Comparison of ENCODE assay signal across 8 cellular contexts in the genomic region with DNA sequence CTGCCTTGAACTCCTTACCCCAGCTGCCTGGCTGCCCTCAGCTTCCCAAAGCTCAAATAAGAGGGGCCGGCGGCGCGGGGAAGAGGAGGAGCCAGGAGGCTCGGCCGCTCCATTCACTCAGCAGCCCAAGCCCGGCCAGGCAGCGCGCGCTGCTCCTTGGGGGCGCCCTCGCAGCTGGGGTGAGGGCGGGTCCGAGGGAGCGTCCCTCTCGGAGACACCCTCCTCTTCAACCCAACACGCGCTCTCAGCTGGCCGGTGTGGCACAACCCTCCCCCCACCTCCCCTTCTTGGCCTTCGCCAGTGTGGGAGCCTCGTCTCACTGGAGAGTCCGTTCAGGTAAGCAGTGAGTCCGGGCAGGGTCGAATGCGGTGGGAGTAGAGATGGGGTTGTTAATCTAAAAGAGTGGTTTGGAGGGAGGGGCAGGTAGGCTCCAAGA. TPM values are rescaled to one million over a fixed set of nuclear protein-coding genes. Genes with fewer than 3 reads are reported as not detected.
DNase-seq lines count a peak whose midpoint lies in the region; ATAC-seq and TF ChIP-seq lines count a peak whose summit lies in the region.

Gene WT1, minus strand, starts transcription at position 29 of the 436 bp plus-strand sequence.

- no peak within 1 kb of the TSS for H2AFZ ChIP-seq in ACC112 (ENCODE audit: low read length, unreplicated experiment)

- WGBS in liver, result 3% methylated on average over 25 of the region's 25 CpGs

- H3K27ac ChIP-seq in ACC112 (ENCODE audit: low read depth, low read length) (no peak within 1 kb of the TSS), HUES48 (ENCODE audit: low read depth, low read length) (no peak within 1 kb of the TSS), ascending aorta (no peak within 1 kb of the TSS), liver (ENCODE audit: low read depth in 1 of 2, low read length in 2 of 2) (no peak within 1 kb of the TSS)

- no peak within 1 kb of the TSS for H3K27ac Mint-ChIP-seq in naive thymus-derived CD8-positive, alpha-beta T cell

- H3K9ac ChIP-seq in HUES48 (ENCODE audit: low read depth, low read length) (no peak within 1 kb of the TSS), liver (ENCODE audit: low read depth in 1 of 2, low read length in 2 of 2) (no peak within 1 kb of the TSS)

- H3K27me3 Mint-ChIP-seq in naive thymus-derived CD8-positive, alpha-beta T cell, result peaks cover 40 to 91% (median 71%) of the 10 kb centered on the region in 5 donors

- H3K36me3 ChIP-seq in ACC112 (ENCODE audit: insufficient read depth, low read length), result no peaks in the 10 kb centered on the region
- no peaks in the 10 kb centered on the region for H3K36me3 ChIP-seq in HUES48 (ENCODE audit: control insufficient read depth, insufficient read depth, low read length)
- H3K36me3 ChIP-seq in ascending aorta, result no peaks in the 10 kb centered on the region
- H3K36me3 ChIP-seq in liver (ENCODE audit: control insufficient read depth in 4 of 4, insufficient read depth in 3 of 4, low read depth in 1 of 4, low read length in 3 of 4), result no peaks in the 10 kb centered on the region

- H3K9me3 ChIP-seq in HUES48 (ENCODE audit: control insufficient read depth, insufficient read depth, low read length), result no peaks in the 10 kb centered on the region
- H3K9me3 ChIP-seq in ascending aorta, result no peaks in the 10 kb centered on the region
- no peaks in the 10 kb centered on the region for H3K9me3 ChIP-seq in liver (ENCODE audit: control insufficient read depth in 4 of 4, low read length in 3 of 4)

- H3K4me1 ChIP-seq in ACC112 (ENCODE audit: control insufficient read depth, insufficient read depth, low read length, unreplicated experiment) (no peaks in the 10 kb centered on the region), HUES48 (ENCODE audit: control insufficient read depth, insufficient read depth, low read length) (peaks cover 32% of the 10 kb centered on the region), ascending aorta (peaks cover 3 to 5% of the 10 kb centered on the region in 2 donors), liver (ENCODE audit: control insufficient read depth in 4 of 4, insufficient read depth in 4 of 4, low read length in 3 of 4) (peaks cover 17 to 59% (median 34%) of the 10 kb centered on the region in 4 donors)

- no peaks in the 10 kb centered on the region for H3K79me2 ChIP-seq in ACC112 (ENCODE audit: control insufficient read depth, insufficient read depth, low read length, unreplicated experiment)

- TF ChIP-seq RAD21 in liver (IDR thresholded peaks at IDR 0.05), result no peak

- H3K4me1 Mint-ChIP-seq in naive thymus-derived CD8-positive, alpha-beta T cell, result peaks cover 12 to 49% (median 45%) of the 10 kb centered on the region in 4 donors

- peaks cover 0 to 4% (median 0%) of the 10 kb centered on the region in 9 donors for H3K9me3 Mint-ChIP-seq in naive thymus-derived CD8-positive, alpha-beta T cell

- POLR2A ChIA-PET in naive thymus-derived CD8-positive, alpha-beta T cell (lab: Charles Lee), result no interaction called here

- DNase-seq in ascending aorta (ENCODE audit: low spot score in 2 of 2) (no peak), SK-N-DZ (ENCODE audit: low spot score) (no peak)
- no peak for DNase-seq in stimulated activated CD4-positive, alpha-beta T cell treated with anti-CD3 and anti-CD28 coated beads, Interleukin-15, amount 100 ng/mL, for 24 hours
- DNase-seq in naive thymus-derived CD8-positive, alpha-beta T cell, result no peak

- intact Hi-C loops in ascending aorta (cut with DNase I), result no loop called here

- peak within 1 kb of the TSS; percentile 60 for H3K4me3 ChIP-seq in ACC112 (ENCODE audit: low read depth, low read length)
- peak within 1 kb of the TSS; percentile 50 for H3K4me3 ChIP-seq in HUES48 (ENCODE audit: low read depth, low read length)
- peak within 1 kb of the TSS; percentile 31 to 34 for H3K4me3 ChIP-seq in ascending aorta
- H3K4me3 ChIP-seq in liver (ENCODE audit: low read depth in 1 of 3, low read length in 3 of 3), result peak within 1 kb of the TSS in 2 of 3 donors; percentile 38 to 45

- no peak for ATAC-seq in naive thymus-derived CD8-positive, alpha-beta T cell
- ATAC-seq in GM18502 (IDR thresholded peaks at IDR 0.05; ENCODE audit: poor library complexity, unreplicated experiment), result no peak

- H3K27me3 ChIP-seq in ACC112 (ENCODE audit: insufficient read depth, low read length) (peaks cover 97% of the 10 kb centered on the region), HUES48 (ENCODE audit: control insufficient read depth, insufficient read depth, low read length) (peaks cover 100% of the 10 kb centered on the region), ascending aorta (peaks cover 22% of the 10 kb centered on the region), liver (ENCODE audit: control insufficient read depth in 4 of 4, insufficient read depth in 4 of 4, low read length in 3 of 4) (peaks cover 2 to 46% (median 26%) of the 10 kb centered on the region in 4 donors)

- TF ChIP-seq CTCF in ascending aorta (IDR thresholded peaks at IDR 0.05), result no peak
- no peak for TF ChIP-seq CTCF in liver (IDR thresholded peaks at IDR 0.05; ENCODE audit: low read depth, low read length, missing input control)

- peaks cover 0 to 4% (median 0%) of the 10 kb centered on the region in 3 donors for H3K36me3 Mint-ChIP-seq in naive thymus-derived CD8-positive, alpha-beta T cell

- H3K4me3 Mint-ChIP-seq in naive thymus-derived CD8-positive, alpha-beta T cell, result peak within 1 kb of the TSS in 5 of 10 donors; percentile 10 to 47 (median 41)

TF ChIP-seq in liver, 16 proteins besides CTCF, POLR2A, EP300 and RAD21:
- no peak for TF ChIP-seq NR2F2 (IDR thresholded peaks at IDR 0.05)
- TF ChIP-seq RXRA (IDR thresholded peaks at IDR 0.05), result no peak
- no peak for TF ChIP-seq FOXA2 (IDR thresholded peaks at IDR 0.05)
- TF ChIP-seq GABPA (IDR thresholded peaks at IDR 0.05 in 1 of 2, conservative IDR thresholded peaks at IDR 0.05 in 1 of 2), result no peak
- no peak for TF ChIP-seq HNF4G (IDR thresholded peaks at IDR 0.05)
- no peak for TF ChIP-seq REST (IDR thresholded peaks at IDR 0.05)
- TF ChIP-seq HNF4A (conservative IDR thresholded peaks at IDR 0.05), result no peak
- TF ChIP-seq JUND (IDR thresholded peaks at IDR 0.05), result no peak
- TF ChIP-seq, protein P1, sequence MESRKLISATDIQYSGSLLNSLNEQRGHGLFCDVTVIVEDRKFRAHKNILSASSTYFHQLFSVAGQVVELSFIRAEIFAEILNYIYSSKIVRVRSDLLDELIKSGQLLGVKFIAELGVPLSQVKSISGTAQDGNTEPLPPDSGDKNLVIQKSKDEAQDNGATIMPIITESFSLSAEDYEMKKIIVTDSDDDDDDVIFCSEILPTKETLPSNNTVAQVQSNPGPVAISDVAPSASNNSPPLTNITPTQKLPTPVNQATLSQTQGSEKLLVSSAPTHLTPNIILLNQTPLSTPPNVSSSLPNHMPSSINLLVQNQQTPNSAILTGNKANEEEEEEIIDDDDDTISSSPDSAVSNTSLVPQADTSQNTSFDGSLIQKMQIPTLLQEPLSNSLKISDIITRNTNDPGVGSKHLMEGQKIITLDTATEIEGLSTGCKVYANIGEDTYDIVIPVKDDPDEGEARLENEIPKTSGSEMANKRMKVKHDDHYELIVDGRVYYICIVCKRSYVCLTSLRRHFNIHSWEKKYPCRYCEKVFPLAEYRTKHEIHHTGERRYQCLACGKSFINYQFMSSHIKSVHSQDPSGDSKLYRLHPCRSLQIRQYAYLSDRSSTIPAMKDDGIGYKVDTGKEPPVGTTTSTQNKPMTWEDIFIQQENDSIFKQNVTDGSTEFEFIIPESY (IDR thresholded peaks at IDR 0.05), result no peak
- no peak for TF ChIP-seq ATF3 (IDR thresholded peaks at IDR 0.05)
- no peak for TF ChIP-seq SP1 (IDR thresholded peaks at IDR 0.05)
- no peak for TF ChIP-seq EGR1 (IDR thresholded peaks at IDR 0.05; ENCODE audit: low read depth in 2 of 2)
TF ChIP-seq in liver: peak in this region for 0.

RNA-seq across cellular contexts. Expression of gene WT1, which starts in this region (rescaled TPM):
- not detected for total RNA-seq in ascending aorta
- under 1 TPM in 1 of 2 donors, not detected in 1; 0.05 TPM for total RNA-seq in liver
- under 1 TPM in 1 of 2 donors, not detected in 1; 0.06 TPM for polyA plus RNA-seq in liver
- not detected in 2 replicates for polyA plus RNA-seq in SK-N-DZ (2014; cell fraction: cytosol; rRNA removed)
- polyA plus RNA-seq in SK-N-DZ (2014; cell fraction: nucleus; rRNA removed), result not detected in 2 replicates
- total RNA-seq in naive thymus-derived CD8-positive, alpha-beta T cell, result not detected
- polyA plus RNA-seq in naive thymus-derived CD8-positive, alpha-beta T cell, result not detected
